In the genomic region with DNA sequence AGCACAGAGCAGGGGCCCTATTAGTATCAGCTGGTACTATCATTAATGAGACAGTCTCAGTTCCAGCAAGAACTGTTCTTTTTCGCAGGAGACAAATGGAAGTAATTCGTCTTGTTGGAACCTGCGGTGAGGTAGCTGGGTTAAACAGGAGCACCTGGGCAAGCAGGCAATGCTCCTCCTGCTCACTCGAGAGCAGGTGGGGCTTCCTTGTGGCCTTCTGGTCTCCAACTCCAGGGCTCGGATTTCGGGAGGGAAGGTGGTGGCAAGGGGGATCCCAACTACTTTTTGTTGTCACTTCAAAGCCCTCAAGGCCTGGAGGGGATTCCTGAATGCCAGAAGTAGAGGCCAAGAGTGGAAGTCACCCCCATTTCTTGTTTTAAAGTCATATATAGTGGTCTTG, we compare ENCODE assay signal across 20 cellular contexts. TPM values are rescaled to one million over a fixed set of nuclear protein-coding genes. Genes with fewer than 3 reads are reported as not detected.
A peak's percentile ranks its signal among the peaks of the same experiment; 100 is the strongest.
DNase-seq lines count a peak whose midpoint lies in the region; ATAC-seq, FAIRE-seq and TF ChIP-seq lines count a peak whose summit lies in the region.
"Had no signal": no experiment of that assay in that cellular context is flagged by ENCODE, and none has a peak within 500 bp of the region (broad histone marks: within the 10 kb centered on the region; RNA-seq: fewer than 3 reads in every experiment).

No MANE protein-coding gene starts in this region.

- H3K36me3 ChIP-seq in HepG2 (replicated peaks in 1 of 2; ENCODE audit: control insufficient read depth in 1 of 2, insufficient read depth in 2 of 2, low read length in 2 of 2) = no peaks in the 10 kb centered on the region
- H3K36me3 ChIP-seq in right lobe of liver = no peaks in the 10 kb centered on the region
- H3K36me3 ChIP-seq: cardiac muscle cell had no signal

- peak overlapping the region; percentile 24 for H3K27ac Mint-ChIP-seq in activated B cell treated with CpG ODN at 0.5 μM for 24 hours
- peak overlapping the region; percentile 64 to 82 for H3K27ac Mint-ChIP-seq in natural killer cell
- H3K27ac Mint-ChIP-seq: activated CD4-positive, alpha-beta memory T cell treated with anti-CD3 and anti-CD28 coated beads, Interleukin-2, amount 10 ng/mL, durations not matched to agents 7 days and 5 days; activated T-cell treated with anti-CD3 and anti-CD28 coated beads, Interleukin-2, amount 50 U/mL, for 72 hours had no signal

- TF ChIP-seq EP300 in HepG2 (IDR thresholded peaks at IDR 0.05; ENCODE audit: low read depth in 2 of 2, low read length in 2 of 2) (no peak), HepG2 (CRISPR knock-in tag; IDR thresholded peaks at IDR 0.05; ENCODE audit: borderline replicate concordance) (no peak)

- WGBS in HepG2 (ENCODE audit: low lambda C conversion rate) = 85% methylated on average over 6 of the region's 6 CpGs
- WGBS in right lobe of liver (ENCODE audit: insufficient coverage, low coverage, low lambda C conversion rate, missing lambda C conversion rate) = 86% methylated on average over 5 of the region's 6 CpGs

- no peak overlapping the region for H3K4me3 Mint-ChIP-seq in activated B cell treated with CpG ODN at 0.5 μM for 24 hours
- H3K4me3 Mint-ChIP-seq in natural killer cell = no peak overlapping the region
- H3K4me3 Mint-ChIP-seq: activated CD4-positive, alpha-beta memory T cell treated with anti-CD3 and anti-CD28 coated beads, Interleukin-2, amount 10 ng/mL, durations not matched to agents 7 days and 5 days had no signal

- H3K4me3 ChIP-seq in HepG2 (replicated peaks in 1 of 3; ENCODE audit: insufficient read depth in 1 of 3, low read depth in 2 of 3, low read length in 3 of 3) = no peak overlapping the region
- no peak overlapping the region for H3K4me3 ChIP-seq in right lobe of liver
- H3K4me3 ChIP-seq: cardiac muscle cell, MG63, right atrium auricular region had no signal

- H3K9me3 ChIP-seq in HepG2 (ENCODE audit: low read length) = no peaks in the 10 kb centered on the region
- no peaks in the 10 kb centered on the region for H3K9me3 ChIP-seq in right lobe of liver
- H3K9me3 ChIP-seq: MG63, right atrium auricular region had no signal

- H3K27me3 Mint-ChIP-seq in activated B cell treated with CpG ODN at 0.5 μM for 24 hours = peaks cover 2% of the 10 kb centered on the region
- no peaks in the 10 kb centered on the region for H3K27me3 Mint-ChIP-seq in natural killer cell (ENCODE audit: low read depth in 2 of 2)

- ATAC-seq in HepG2 (no peak), right lobe of liver (no peak), activated B cell treated with CpG ODN at 0.5 μM for 24 hours (ENCODE audit: low read depth) (no peak), natural killer cell (no peak)
- ATAC-seq: activated T-cell treated with anti-CD3 and anti-CD28 coated beads, Interleukin-2, amount 50 U/mL, for 72 hours had no signal

- in situ Hi-C loops in HepG2 (cut with HindIII; ENCODE audit: extremely low pct_ligation_motif_present, low pct_unique_long_range_greater_than_20kb) = loop anchor here (5.0 kb wide), 1 partner anchor 35 kb away; no protein-coding TSS in a partner anchor

- H3K4me1 Mint-ChIP-seq in activated B cell treated with CpG ODN at 0.5 μM for 24 hours = peaks cover 46% of the 10 kb centered on the region
- peaks cover 22 to 65% of the 10 kb centered on the region in 2 donors for H3K4me1 Mint-ChIP-seq in natural killer cell

- POLR2A ChIA-PET in HepG2 (lab: Yijun Ruan, JAX) = interaction anchor here (7.6 to 10.4 kb wide), 2 partner anchors 14 to 37 kb away, joined by 74 to 134 read pairs; a partner anchor contains a TSS
- POLR2A ChIA-PET in activated B cell treated with CpG ODN at 0.5 μM for 24 hours (lab: Charles Lee) = interaction anchor here (0.7 to 2.5 kb wide), 3 partner anchors 14 to 38 kb away, joined by 3 to 16 read pairs (median 16); a partner anchor contains a TSS

- H3K27ac ChIP-seq in HepG2 (ENCODE audit: extremely low read length, insufficient read depth, low read length) (no peak overlapping the region), right lobe of liver (no peak overlapping the region)
- H3K27ac ChIP-seq: cardiac muscle cell, right atrium auricular region had no signal

- peaks cover 7% of the 10 kb centered on the region for H3K36me3 Mint-ChIP-seq in activated B cell treated with CpG ODN at 0.5 μM for 24 hours (ENCODE audit: low read depth)
- no peaks in the 10 kb centered on the region for H3K36me3 Mint-ChIP-seq in natural killer cell

- H3K9ac ChIP-seq in HepG2 (ENCODE audit: insufficient read depth, low read depth, low read length) = no peak overlapping the region

- H3K4me1 ChIP-seq in HepG2 (ENCODE audit: insufficient read depth, low read length) (peaks cover 76% of the 10 kb centered on the region), right lobe of liver (peaks cover 0 to 31% (median 13%) of the 10 kb centered on the region in 4 donors)

- DNase-seq in HepG2 (ENCODE audit: low spot score) (no peak), right lobe of liver (no peak), activated B cell treated with CpG ODN at 0.5 μM for 24 hours (no peak), natural killer cell (no peak), ureter (ENCODE audit: low spot score) (peak; percentile 46), NCI-H524 (lab: John Stamatoyannopoulos, UW) (no peak), GM19240 (ENCODE audit: insufficient read length, low spot score) (no peak), RKO (ENCODE audit: low spot score) (no peak)
- DNase-seq: activated CD4-positive, alpha-beta memory T cell treated with anti-CD3 and anti-CD28 coated beads, Interleukin-2, amount 10 ng/mL, durations not matched to agents 7 days and 5 days; activated T-cell treated with anti-CD3 and anti-CD28 coated beads, Interleukin-2, amount 50 U/mL, for 72 hours; COR-L47; effector CD4-positive, alpha-beta T cell; head of caudate nucleus; MG63; NCI-H2029 treated with DMSO at 0.1 percent for 48 hours; NCI-H774; RPMI8226; SW 1271 had no signal

- peaks cover 9% of the 10 kb centered on the region for H3K79me2 ChIP-seq in HepG2 (ENCODE audit: insufficient read depth, low read length)

- peak in 1 of 2 experiments; percentile 32; a peak in 1 of 4 replicates for TF ChIP-seq POLR2A in HepG2 (IDR thresholded peaks at IDR 0.05; ENCODE audit: insufficient read depth in 1 of 2, low read depth in 2 of 2, low read length in 2 of 2)
- no peak for TF ChIP-seq POLR2A in right lobe of liver (IDR thresholded peaks at IDR 0.05)

- no peak for FAIRE-seq in HepG2 (lab: Jason Lieb, UNC)

- no peak overlapping the region for H2AFZ ChIP-seq in HepG2 (ENCODE audit: low read length)

- no peak overlapping the region for H3K4me2 ChIP-seq in HepG2 (ENCODE audit: low read depth, low read length)

- BruUV-seq in HepG2 (replicated peaks; lab: Mats Ljungman, UMichigan) = no TSS peak

- intact Hi-C loops in HepG2 (cut with micrococcal nuclease; ENCODE audit: unreplicated experiment) (loop anchor here (5.0 kb wide), 1 partner anchor 310 kb away; no protein-coding TSS in a partner anchor), right lobe of liver (cut with DNase I) (no loop called here), activated B cell treated with CpG ODN at 0.5 μM for 24 hours (cut with micrococcal nuclease) (no loop called here), natural killer cell (cut with micrococcal nuclease) (loop anchor here (10.0 kb wide), 1 partner anchor 302 kb away; no protein-coding TSS in a partner anchor)

- H3K9me3 Mint-ChIP-seq in activated B cell treated with CpG ODN at 0.5 μM for 24 hours (no peaks in the 10 kb centered on the region), natural killer cell (no peaks in the 10 kb centered on the region)
- H3K9me3 Mint-ChIP-seq: activated CD4-positive, alpha-beta memory T cell treated with anti-CD3 and anti-CD28 coated beads, Interleukin-2, amount 10 ng/mL, durations not matched to agents 7 days and 5 days; activated T-cell treated with anti-CD3 and anti-CD28 coated beads, Interleukin-2, amount 50 U/mL, for 72 hours had no signal

- TF ChIP-seq RAD21 in HepG2 (CRISPR knock-in tag; IDR thresholded peaks at IDR 0.05) = no peak

- peaks cover 5% of the 10 kb centered on the region; the same call in 1 of the 2 replicates for H4K20me1 ChIP-seq in HepG2 (ENCODE audit: insufficient read depth, low read length)

- TF ChIP-seq CTCF in HepG2 (CRISPR knock-in tag; IDR thresholded peaks at IDR 0.05) (no peak), right lobe of liver (IDR thresholded peaks at IDR 0.05) (no peak), activated B cell treated with CpG ODN at 0.5 μM for 24 hours (IDR thresholded peaks at IDR 0.05) (no peak), natural killer cell (IDR thresholded peaks at IDR 0.05) (no peak)

- H3K27me3 ChIP-seq in HepG2 (ENCODE audit: control insufficient read depth in 1 of 2, insufficient read depth in 2 of 2, low read length in 2 of 2) (peaks cover 2 to 27% of the 10 kb centered on the region in 2 experiments), right lobe of liver (no peaks in the 10 kb centered on the region)
- H3K27me3 ChIP-seq: MG63, right atrium auricular region had no signal

- CTCF ChIA-PET in HepG2 (lab: Yijun Ruan, JAX; ENCODE audit: low intra/inter-chr PET ratio, low total read pairs) (interaction anchor here (2.0 kb wide), 1 partner anchor 33 kb away, joined by 9 read pairs; no protein-coding TSS in a partner anchor), activated B cell treated with CpG ODN at 0.5 μM for 24 hours (lab: Charles Lee) (no interaction called here)

RNA-seq across cellular contexts. Expression of a gene that starts 1.3 kb away (rescaled TPM):
- total RNA-seq in HepG2 (2016; rRNA removed; fragmentation: Illumina TruSeq; extraction: Trizol) (0.27 and 0.32 TPM in 2 replicates), right lobe of liver (not detected), activated B cell treated with CpG ODN at 0.5 μM for 24 hours (not detected in 2 replicates), natural killer cell (under 1 TPM in 1 of 3 donors, not detected in 2; 0.23 TPM), ureter (0.29 TPM)
- not detected in 2 replicates for total RNA-seq in HepG2 (2016; cell fraction: cytosol; rRNA removed; fragmentation: Illumina TruSeq; extraction: Trizol; ENCODE audit: low read depth)
- total RNA-seq in HepG2 (2016; cell fraction: insoluble cytoplasmic fraction; rRNA removed; fragmentation: Illumina TruSeq; extraction: Trizol) = 0.15 and 0.22 TPM in 2 replicates
- total RNA-seq in HepG2 (2016; cell fraction: membrane; rRNA removed; fragmentation: Illumina TruSeq; extraction: Trizol) = 0.17 and 0.22 TPM in 2 replicates
- total RNA-seq in HepG2 (2016; cell fraction: nucleus; rRNA removed; fragmentation: Illumina TruSeq; extraction: Trizol) = 0.40 TPM in 1 of 2 replicates, not detected in the other
- 0.05 and 0.11 TPM in 2 replicates for polyA plus RNA-seq in HepG2 (2011; rRNA removed)
- polyA plus RNA-seq in HepG2 (2011; cell fraction: cytosol; rRNA removed) = 0.08 TPM in 1 of 2 replicates, not detected in the other
- 0.45 and 0.84 TPM in 2 replicates for polyA plus RNA-seq in HepG2 (2011; cell fraction: nucleus; rRNA removed)
- 0.11 TPM in 1 of 2 replicates, not detected in the other for polyA plus RNA-seq in HepG2 (2012)
- 0.17 and 0.22 TPM in 2 replicates for polyA plus RNA-seq in HepG2 (2016; cell fraction: cytosol; fragmentation: Illumina TruSeq; extraction: Trizol; ENCODE audit: low read depth)
- 0.24 and 0.25 TPM in 2 replicates for polyA plus RNA-seq in HepG2 (2016; cell fraction: insoluble cytoplasmic fraction; fragmentation: Illumina TruSeq; extraction: Trizol; ENCODE audit: low read depth)
- polyA plus RNA-seq in HepG2 (2016; cell fraction: membrane; fragmentation: Illumina TruSeq; extraction: Trizol; ENCODE audit: low read depth) = 0.20 and 0.42 TPM in 2 replicates
- 0.29 TPM in 1 of 2 replicates, not detected in the other for polyA plus RNA-seq in HepG2 (2016; cell fraction: nucleus; fragmentation: Illumina TruSeq; extraction: Trizol; ENCODE audit: insufficient read depth, low read depth)
- 0.08 and 0.14 TPM in 2 replicates for polyA minus RNA-seq in HepG2 (2011; rRNA and poly(A)+ RNA removed; ENCODE audit: low replicate concordance)
- polyA minus RNA-seq in HepG2 (2011; cell fraction: cytosol; rRNA and poly(A)+ RNA removed) = not detected in 2 replicates
- 0.64 TPM in 1 of 2 replicates, not detected in the other for polyA minus RNA-seq in HepG2 (2011; cell fraction: nucleus; rRNA and poly(A)+ RNA removed)
- total RNA-seq: activated CD4-positive, alpha-beta memory T cell treated with anti-CD3 and anti-CD28 coated beads, Interleukin-2, amount 10 ng/mL, durations not matched to agents 7 days and 5 days had no signal

RNA-seq across cellular contexts. Expression of a gene that starts 3.9 kb away (rescaled TPM):
- 42.9 and 54.5 TPM in 2 replicates for total RNA-seq in HepG2 (2016; rRNA removed; fragmentation: Illumina TruSeq; extraction: Trizol)
- total RNA-seq in HepG2 (2016; cell fraction: cytosol; rRNA removed; fragmentation: Illumina TruSeq; extraction: Trizol; ENCODE audit: low read depth) = 12.7 and 12.9 TPM in 2 replicates
- 42.6 and 53.4 TPM in 2 replicates for total RNA-seq in HepG2 (2016; cell fraction: insoluble cytoplasmic fraction; rRNA removed; fragmentation: Illumina TruSeq; extraction: Trizol)
- 44.1 and 47.1 TPM in 2 replicates for total RNA-seq in HepG2 (2016; cell fraction: membrane; rRNA removed; fragmentation: Illumina TruSeq; extraction: Trizol)
- 22.9 and 28.9 TPM in 2 replicates for total RNA-seq in HepG2 (2016; cell fraction: nucleus; rRNA removed; fragmentation: Illumina TruSeq; extraction: Trizol)
- 10.4 and 15.6 TPM in 2 replicates for polyA plus RNA-seq in HepG2 (2011; rRNA removed)
- polyA plus RNA-seq in HepG2 (2011; cell fraction: cytosol; rRNA removed) = 13.3 and 14.8 TPM in 2 replicates
- 19.0 and 20.4 TPM in 2 replicates for polyA plus RNA-seq in HepG2 (2011; cell fraction: nucleus; rRNA removed)
- polyA plus RNA-seq in HepG2 (2012) = 20.0 and 24.1 TPM in 2 replicates
- 11.2 and 11.4 TPM in 2 replicates for polyA plus RNA-seq in HepG2 (2016; cell fraction: cytosol; fragmentation: Illumina TruSeq; extraction: Trizol; ENCODE audit: low read depth)
- polyA plus RNA-seq in HepG2 (2016; cell fraction: insoluble cytoplasmic fraction; fragmentation: Illumina TruSeq; extraction: Trizol; ENCODE audit: low read depth) = 37.8 and 42.0 TPM in 2 replicates
- polyA plus RNA-seq in HepG2 (2016; cell fraction: membrane; fragmentation: Illumina TruSeq; extraction: Trizol; ENCODE audit: low read depth) = 28.4 and 33.6 TPM in 2 replicates
- polyA plus RNA-seq in HepG2 (2016; cell fraction: nucleus; fragmentation: Illumina TruSeq; extraction: Trizol; ENCODE audit: insufficient read depth, low read depth) = 36.6 and 38.3 TPM in 2 replicates
- 40.5 and 51.2 TPM in 2 replicates for polyA minus RNA-seq in HepG2 (2011; rRNA and poly(A)+ RNA removed; ENCODE audit: low replicate concordance)
- 17.9 and 18.5 TPM in 2 replicates for polyA minus RNA-seq in HepG2 (2011; cell fraction: cytosol; rRNA and poly(A)+ RNA removed)
- polyA minus RNA-seq in HepG2 (2011; cell fraction: nucleus; rRNA and poly(A)+ RNA removed) = 16.0 and 16.7 TPM in 2 replicates
- 10 to 100 TPM; 27.8 to 43.1 (median 31.6) TPM for total RNA-seq in right lobe of liver
- total RNA-seq in activated B cell treated with CpG ODN at 0.5 μM for 24 hours = 50.1 and 51.7 TPM in 2 replicates
- total RNA-seq in natural killer cell = 10 to 100 TPM; 46.7 to 62.6 (median 55.4) TPM
- total RNA-seq in ureter = 84.1 TPM

RNA-seq across cellular contexts. Expression of a gene that starts 13.5 kb away (rescaled TPM):
- total RNA-seq in HepG2 (2016; rRNA removed; fragmentation: Illumina TruSeq; extraction: Trizol) (14.5 and 19.3 TPM in 2 replicates), right lobe of liver (10 to 100 TPM; 10.9 to 28.7 (median 16.5) TPM), activated B cell treated with CpG ODN at 0.5 μM for 24 hours (21.6 and 24.3 TPM in 2 replicates), natural killer cell (100 to 1,000 TPM; 123 to 147 (median 143) TPM), ureter (16.6 TPM)
- 5.8 and 5.9 TPM in 2 replicates for total RNA-seq in HepG2 (2016; cell fraction: cytosol; rRNA removed; fragmentation: Illumina TruSeq; extraction: Trizol; ENCODE audit: low read depth)
- 15.3 and 18.9 TPM in 2 replicates for total RNA-seq in HepG2 (2016; cell fraction: insoluble cytoplasmic fraction; rRNA removed; fragmentation: Illumina TruSeq; extraction: Trizol)
- total RNA-seq in HepG2 (2016; cell fraction: membrane; rRNA removed; fragmentation: Illumina TruSeq; extraction: Trizol) = 18.7 and 19.9 TPM in 2 replicates
- total RNA-seq in HepG2 (2016; cell fraction: nucleus; rRNA removed; fragmentation: Illumina TruSeq; extraction: Trizol) = 13.9 and 16.9 TPM in 2 replicates
- 14.3 and 19.4 TPM in 2 replicates for polyA plus RNA-seq in HepG2 (2011; rRNA removed)
- 11.6 and 15.6 TPM in 2 replicates for polyA plus RNA-seq in HepG2 (2011; cell fraction: cytosol; rRNA removed)
- polyA plus RNA-seq in HepG2 (2011; cell fraction: nucleus; rRNA removed) = 49.0 and 73.9 TPM in 2 replicates
- 26.0 and 33.6 TPM in 2 replicates for polyA plus RNA-seq in HepG2 (2012)
- polyA plus RNA-seq in HepG2 (2016; cell fraction: cytosol; fragmentation: Illumina TruSeq; extraction: Trizol; ENCODE audit: low read depth) = 10.4 and 11.1 TPM in 2 replicates
- polyA plus RNA-seq in HepG2 (2016; cell fraction: insoluble cytoplasmic fraction; fragmentation: Illumina TruSeq; extraction: Trizol; ENCODE audit: low read depth) = 30.9 and 41.0 TPM in 2 replicates
- 21.7 and 25.1 TPM in 2 replicates for polyA plus RNA-seq in HepG2 (2016; cell fraction: membrane; fragmentation: Illumina TruSeq; extraction: Trizol; ENCODE audit: low read depth)
- 40.4 and 46.6 TPM in 2 replicates for polyA plus RNA-seq in HepG2 (2016; cell fraction: nucleus; fragmentation: Illumina TruSeq; extraction: Trizol; ENCODE audit: insufficient read depth, low read depth)
- polyA minus RNA-seq in HepG2 (2011; rRNA and poly(A)+ RNA removed; ENCODE audit: low replicate concordance) = 22.5 and 47.0 TPM in 2 replicates
- 15.7 and 18.9 TPM in 2 replicates for polyA minus RNA-seq in HepG2 (2011; cell fraction: cytosol; rRNA and poly(A)+ RNA removed)
- 11.1 and 13.0 TPM in 2 replicates for polyA minus RNA-seq in HepG2 (2011; cell fraction: nucleus; rRNA and poly(A)+ RNA removed)

RNA-seq across cellular contexts. Expression of a gene that starts 15.0 kb away (rescaled TPM):
- total RNA-seq in HepG2 (2016; rRNA removed; fragmentation: Illumina TruSeq; extraction: Trizol) (70.0 and 90.6 TPM in 2 replicates), right lobe of liver (10 to 100 TPM in 3 of 6 experiments, 1 to 10 TPM in 3; 9.6 to 11.7 (median 9.9) TPM), activated B cell treated with CpG ODN at 0.5 μM for 24 hours (29.9 and 31.1 TPM in 2 replicates), natural killer cell (10 to 100 TPM; 10.1 to 13.5 (median 12.3) TPM), ureter (36.6 TPM)
- total RNA-seq in HepG2 (2016; cell fraction: cytosol; rRNA removed; fragmentation: Illumina TruSeq; extraction: Trizol; ENCODE audit: low read depth) = 120 and 149 TPM in 2 replicates
- total RNA-seq in HepG2 (2016; cell fraction: insoluble cytoplasmic fraction; rRNA removed; fragmentation: Illumina TruSeq; extraction: Trizol) = 67.4 and 89.2 TPM in 2 replicates
- 165 and 207 TPM in 2 replicates for total RNA-seq in HepG2 (2016; cell fraction: membrane; rRNA removed; fragmentation: Illumina TruSeq; extraction: Trizol)
- 43.5 and 46.5 TPM in 2 replicates for total RNA-seq in HepG2 (2016; cell fraction: nucleus; rRNA removed; fragmentation: Illumina TruSeq; extraction: Trizol)
- polyA plus RNA-seq in HepG2 (2011; rRNA removed) = 38.3 and 51.7 TPM in 2 replicates
- 41.7 and 67.3 TPM in 2 replicates for polyA plus RNA-seq in HepG2 (2011; cell fraction: cytosol; rRNA removed)
- polyA plus RNA-seq in HepG2 (2011; cell fraction: nucleus; rRNA removed) = 36.2 and 38.2 TPM in 2 replicates
- polyA plus RNA-seq in HepG2 (2012) = 37.4 and 38.4 TPM in 2 replicates
- polyA plus RNA-seq in HepG2 (2016; cell fraction: cytosol; fragmentation: Illumina TruSeq; extraction: Trizol; ENCODE audit: low read depth) = 210 and 248 TPM in 2 replicates
- 96.6 and 129 TPM in 2 replicates for polyA plus RNA-seq in HepG2 (2016; cell fraction: insoluble cytoplasmic fraction; fragmentation: Illumina TruSeq; extraction: Trizol; ENCODE audit: low read depth)
- 249 and 277 TPM in 2 replicates for polyA plus RNA-seq in HepG2 (2016; cell fraction: membrane; fragmentation: Illumina TruSeq; extraction: Trizol; ENCODE audit: low read depth)
- 90.0 and 101 TPM in 2 replicates for polyA plus RNA-seq in HepG2 (2016; cell fraction: nucleus; fragmentation: Illumina TruSeq; extraction: Trizol; ENCODE audit: insufficient read depth, low read depth)
- 32.0 and 63.5 TPM in 2 replicates for polyA minus RNA-seq in HepG2 (2011; rRNA and poly(A)+ RNA removed; ENCODE audit: low replicate concordance)
- polyA minus RNA-seq in HepG2 (2011; cell fraction: cytosol; rRNA and poly(A)+ RNA removed) = 30.2 and 38.4 TPM in 2 replicates
- polyA minus RNA-seq in HepG2 (2011; cell fraction: nucleus; rRNA and poly(A)+ RNA removed) = 15.2 and 15.3 TPM in 2 replicates

RNA-seq across cellular contexts. Expression of a gene that starts 37.8 kb away (rescaled TPM):
- total RNA-seq in HepG2 (2016; rRNA removed; fragmentation: Illumina TruSeq; extraction: Trizol) (23.2 and 23.7 TPM in 2 replicates), right lobe of liver (10 to 100 TPM in 3 of 6 experiments, 1 to 10 TPM in 3; 7.7 to 16.1 (median 9.5) TPM), activated B cell treated with CpG ODN at 0.5 μM for 24 hours (13.4 and 13.5 TPM in 2 replicates), natural killer cell (10 to 100 TPM in 2 of 3 donors, 1 to 10 TPM in 1; 7.9 to 12.3 (median 12.1) TPM), ureter (13.6 TPM)
- total RNA-seq in HepG2 (2016; cell fraction: cytosol; rRNA removed; fragmentation: Illumina TruSeq; extraction: Trizol; ENCODE audit: low read depth) = 6.5 and 6.6 TPM in 2 replicates
- 20.8 and 26.3 TPM in 2 replicates for total RNA-seq in HepG2 (2016; cell fraction: insoluble cytoplasmic fraction; rRNA removed; fragmentation: Illumina TruSeq; extraction: Trizol)
- total RNA-seq in HepG2 (2016; cell fraction: membrane; rRNA removed; fragmentation: Illumina TruSeq; extraction: Trizol) = 15.6 and 19.4 TPM in 2 replicates
- total RNA-seq in HepG2 (2016; cell fraction: nucleus; rRNA removed; fragmentation: Illumina TruSeq; extraction: Trizol) = 14.1 and 15.3 TPM in 2 replicates
- 7.9 and 9.1 TPM in 2 replicates for polyA plus RNA-seq in HepG2 (2011; rRNA removed)
- 6.7 and 9.3 TPM in 2 replicates for polyA plus RNA-seq in HepG2 (2011; cell fraction: cytosol; rRNA removed)
- 13.1 and 17.4 TPM in 2 replicates for polyA plus RNA-seq in HepG2 (2011; cell fraction: nucleus; rRNA removed)
- polyA plus RNA-seq in HepG2 (2012) = 6.2 and 7.2 TPM in 2 replicates
- polyA plus RNA-seq in HepG2 (2016; cell fraction: cytosol; fragmentation: Illumina TruSeq; extraction: Trizol; ENCODE audit: low read depth) = 6.5 and 8.5 TPM in 2 replicates
- 20.4 and 21.3 TPM in 2 replicates for polyA plus RNA-seq in HepG2 (2016; cell fraction: insoluble cytoplasmic fraction; fragmentation: Illumina TruSeq; extraction: Trizol; ENCODE audit: low read depth)
- polyA plus RNA-seq in HepG2 (2016; cell fraction: membrane; fragmentation: Illumina TruSeq; extraction: Trizol; ENCODE audit: low read depth) = 13.2 and 17.0 TPM in 2 replicates
- polyA plus RNA-seq in HepG2 (2016; cell fraction: nucleus; fragmentation: Illumina TruSeq; extraction: Trizol; ENCODE audit: insufficient read depth, low read depth) = 18.0 and 19.1 TPM in 2 replicates
- polyA minus RNA-seq in HepG2 (2011; rRNA and poly(A)+ RNA removed; ENCODE audit: low replicate concordance) = 15.2 and 46.1 TPM in 2 replicates
- polyA minus RNA-seq in HepG2 (2011; cell fraction: cytosol; rRNA and poly(A)+ RNA removed) = 8.3 and 11.6 TPM in 2 replicates
- polyA minus RNA-seq in HepG2 (2011; cell fraction: nucleus; rRNA and poly(A)+ RNA removed) = 23.7 and 26.3 TPM in 2 replicates

Comparison
In these comparisons a context has a peak if more than half of its experiments do, and no peak if none do; other contexts are left out.
1. intact Hi-C loops: an anchor here in HepG2 (5.0 kb wide) and natural killer cell (10.0 kb wide); none called in right lobe of liver and activated B cell treated with CpG ODN at 0.5 μM for 24 hours.